In genomic region chr1:1033009-1033587, GRCh38 we compare ENCODE assay signal across 8 cellular contexts. TPM values are rescaled to one million over a fixed set of nuclear protein-coding genes. Genes with fewer than 3 reads are reported as not detected.
DNase-seq lines count a peak whose midpoint lies in the region; ATAC-seq, FAIRE-seq and TF ChIP-seq lines count a peak whose summit lies in the region.

No MANE protein-coding gene starts in this region.

- TF ChIP-seq CTCF in GM13976 (IDR thresholded peaks at IDR 0.05; ENCODE audit: borderline replicate concordance, control extremely low read depth, extremely low read depth, insufficient read depth, missing control alignments), result peak; percentile 85

- DNase-seq in GM13976 (ENCODE audit: low spot score) (peak; percentile 97), NCI-H187 treated with DMSO at 0.1 percent for 48 hours (lab: John Stamatoyannopoulos, UW) (peak; percentile 62), cerebellum (ENCODE audit: low spot score) (peak; percentile 55), left colon (peak; percentile 91), urothelium cell line (ENCODE audit: low spot score) (no peak)
- DNase-seq in stimulated activated CD4-positive, alpha-beta T cell treated with anti-CD3 and anti-CD28 coated beads, Interleukin-2, amount 100 ng/mL, for 48 hours, result peak; percentile 88 to 93

- FAIRE-seq in urothelium cell line (lab: Jason Lieb, UNC), result no peak

- ATAC-seq in HG02798 (IDR thresholded peaks at IDR 0.05; ENCODE audit: poor library complexity, unreplicated experiment) (peak; percentile 91), left colon (peak; percentile 90)
- ATAC-seq in activated CD4-positive, CD25-positive, alpha-beta regulatory T cell treated with anti-CD3 and anti-CD28 coated beads, Interleukin-2, amount 50 U/mL, for 24 hours, result peak; percentile 94 to 95

- in situ Hi-C loops in GM13976 (cut with MboI; ENCODE audit: low sequenced_read_pairs, unreplicated experiment), result no loop called here

- intact Hi-C loops in left colon (cut with DNase I, micrococcal nuclease), result no loop called here

RNA-seq across cellular contexts. Expression of gene AGRN, which starts 13.2 kb away (rescaled TPM):
- 71.5 TPM for total RNA-seq in cerebellum
- total RNA-seq in left colon, result 10 to 100 TPM; 54.0 to 59.5 TPM

RNA-seq across cellular contexts. Expression of gene ISG15, which starts 19.8 kb away (rescaled TPM):
- total RNA-seq in cerebellum (10.3 TPM), left colon (10 to 100 TPM; 31.2 to 37.9 TPM)

RNA-seq across cellular contexts. Expression of gene HES4, which starts 33.2 kb away (rescaled TPM):
- 14.9 TPM for total RNA-seq in cerebellum
- 10 to 100 TPM; 19.5 to 24.2 TPM for total RNA-seq in left colon

RNA-seq across cellular contexts. Expression of gene RNF223, which starts 41.0 kb away (rescaled TPM):
- total RNA-seq in cerebellum, result not detected
- 1 to 10 TPM; 3.4 to 5.3 TPM for total RNA-seq in left colon

RNA-seq across cellular contexts. Expression of gene PERM1, which starts 51.2 kb away (rescaled TPM):
- total RNA-seq in cerebellum (0.18 TPM), left colon (under 1 TPM in 1 of 2 donors, not detected in 1; 0.14 TPM)
